ENCODE assay signal across 14 cellular contexts in the genomic region with DNA sequence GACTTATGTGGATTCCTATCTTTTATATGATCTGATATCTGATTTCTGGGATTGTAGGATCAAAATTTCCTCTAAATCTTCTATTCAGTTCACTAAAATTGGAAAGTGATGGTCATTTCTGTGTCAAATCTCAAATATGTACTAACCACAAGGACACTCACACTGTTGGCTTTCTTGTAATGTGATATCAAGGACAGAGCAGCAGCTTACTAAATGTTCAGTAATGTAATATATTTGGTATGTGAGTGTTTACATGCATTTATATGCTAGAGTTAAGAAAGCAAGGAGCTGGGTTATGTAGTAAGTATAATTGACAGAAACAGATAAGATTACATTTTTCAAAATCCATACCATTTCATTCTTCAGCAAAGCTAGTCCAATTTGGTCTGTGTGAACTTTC. TPM values are rescaled to one million over a fixed set of nuclear protein-coding genes. Genes with fewer than 3 reads are reported as not detected.
DNase-seq lines count a peak whose midpoint lies in the region; ATAC-seq and TF ChIP-seq lines count a peak whose summit lies in the region.
"Had no signal": no experiment of that assay in that cellular context is flagged by ENCODE, and none has a peak within 500 bp of the region (broad histone marks: within the 10 kb centered on the region; RNA-seq: fewer than 3 reads in every experiment).

No MANE protein-coding gene starts in this region.

- peak overlapping the region; percentile 67 for H3K27ac Mint-ChIP-seq in HFFc6
- no peak overlapping the region for H3K27ac Mint-ChIP-seq in activated T-helper 17 cell treated with anti-CD3 and anti-CD28 coated beads, Interleukin-2, amount 50 U/mL, for 72 hours

- peaks cover 34% of the 10 kb centered on the region for H3K9me3 Mint-ChIP-seq in HFFc6
- no peaks in the 10 kb centered on the region for H3K9me3 Mint-ChIP-seq in activated T-helper 17 cell treated with anti-CD3 and anti-CD28 coated beads, Interleukin-2, amount 50 U/mL, for 72 hours

- peak overlapping the region; percentile 65 for H3K4me3 Mint-ChIP-seq in HFFc6
- H3K4me3 Mint-ChIP-seq in activated T-helper 17 cell treated with anti-CD3 and anti-CD28 coated beads, Interleukin-2, amount 50 U/mL, for 72 hours: no peak overlapping the region

- ATAC-seq in foreskin keratinocyte: no peak
- ATAC-seq in activated T-helper 17 cell treated with anti-CD3 and anti-CD28 coated beads, Interleukin-2, amount 50 U/mL, for 72 hours (replicated peaks): no peak
- no peak for ATAC-seq in HG03108 (IDR thresholded peaks at IDR 0.05; ENCODE audit: unreplicated experiment)
- no peak for ATAC-seq in GM21515 (IDR thresholded peaks at IDR 0.05; ENCODE audit: unreplicated experiment)

- H3K27me3 Mint-ChIP-seq in HFFc6 (ENCODE audit: insufficient read depth): peaks cover 3% of the 10 kb centered on the region; the same call in 1 of the 2 replicates
- H3K27me3 Mint-ChIP-seq in activated T-helper 17 cell treated with anti-CD3 and anti-CD28 coated beads, Interleukin-2, amount 50 U/mL, for 72 hours: no peaks in the 10 kb centered on the region

- H3K4me1 Mint-ChIP-seq in HFFc6 (ENCODE audit: low read depth): peaks cover 51% of the 10 kb centered on the region
- H3K4me1 Mint-ChIP-seq in activated T-helper 17 cell treated with anti-CD3 and anti-CD28 coated beads, Interleukin-2, amount 50 U/mL, for 72 hours: no peaks in the 10 kb centered on the region

- H3K4me1 ChIP-seq in foreskin keratinocyte: peaks cover 13% of the 10 kb centered on the region
- H3K4me1 ChIP-seq: parathyroid adenoma had no signal

- no peaks in the 10 kb centered on the region for H3K27me3 ChIP-seq in foreskin keratinocyte

- peaks cover 71% of the 10 kb centered on the region for H3K36me3 Mint-ChIP-seq in HFFc6 (ENCODE audit: low read depth)
- peaks cover 88% of the 10 kb centered on the region for H3K36me3 Mint-ChIP-seq in activated T-helper 17 cell treated with anti-CD3 and anti-CD28 coated beads, Interleukin-2, amount 50 U/mL, for 72 hours (ENCODE audit: low read depth)

- no peak for TF ChIP-seq CTCF in HFFc6 (IDR thresholded peaks at IDR 0.05)
- TF ChIP-seq CTCF in foreskin keratinocyte (conservative IDR thresholded peaks at IDR 0.05): no peak

- H3K27ac ChIP-seq in foreskin keratinocyte: no peak overlapping the region
- H3K27ac ChIP-seq: parathyroid adenoma had no signal

- DNase-seq in AG08395 (ENCODE audit: low spot score): peak; percentile 64
- DNase-seq in HFFc6: peak; percentile 88
- DNase-seq in amniotic stem cell (lab: John Stamatoyannopoulos, UW): peak; percentile 74
- peak; percentile 12 to 56 for DNase-seq in foreskin keratinocyte
- no peak for DNase-seq in NCI-H2171 (lab: John Stamatoyannopoulos, UW)
- DNase-seq: anterior cingulate cortex; islet precursor cell; NCI-H1105 treated with DMSO at 0.1 percent for 48 hours; NCI-H526; stimulated activated CD4-positive, alpha-beta T cell treated with anti-CD3 and anti-CD28 coated beads, Interleukin-15, amount 100 ng/mL, for 24 hours had no signal

RNA-seq across cellular contexts. Expression of a gene that starts 16.5 kb away (rescaled TPM):
- total RNA-seq in HFFc6 (2021; fragmentation: NEBNext Ultra II Directional; extraction: Animal tissue kit (Norgen Biotek cat#: 25700)): 10 to 100 TPM; 14.3 to 22.6 (median 17.2) TPM
- 16.5 and 17.3 TPM in 2 replicates for total RNA-seq in foreskin keratinocyte
- polyA plus RNA-seq in foreskin keratinocyte: 1.8 and 2.2 TPM in 2 replicates
- 10 to 100 TPM; 18.6 to 22.4 TPM for total RNA-seq in activated T-helper 17 cell treated with anti-CD3 and anti-CD28 coated beads, Interleukin-2, amount 50 U/mL, for 72 hours

RNA-seq across cellular contexts. Expression of a gene that starts 16.6 kb away (rescaled TPM):
- 10 to 100 TPM; 11.5 to 13.1 (median 12.0) TPM for total RNA-seq in HFFc6 (2021; fragmentation: NEBNext Ultra II Directional; extraction: Animal tissue kit (Norgen Biotek cat#: 25700))
- 10.8 and 11.2 TPM in 2 replicates for total RNA-seq in foreskin keratinocyte
- 4.1 and 4.9 TPM in 2 replicates for polyA plus RNA-seq in foreskin keratinocyte
- 10 to 100 TPM; 26.3 to 29.4 TPM for total RNA-seq in activated T-helper 17 cell treated with anti-CD3 and anti-CD28 coated beads, Interleukin-2, amount 50 U/mL, for 72 hours
